ENCODE assay signal across 9 cellular contexts in the genomic region with DNA sequence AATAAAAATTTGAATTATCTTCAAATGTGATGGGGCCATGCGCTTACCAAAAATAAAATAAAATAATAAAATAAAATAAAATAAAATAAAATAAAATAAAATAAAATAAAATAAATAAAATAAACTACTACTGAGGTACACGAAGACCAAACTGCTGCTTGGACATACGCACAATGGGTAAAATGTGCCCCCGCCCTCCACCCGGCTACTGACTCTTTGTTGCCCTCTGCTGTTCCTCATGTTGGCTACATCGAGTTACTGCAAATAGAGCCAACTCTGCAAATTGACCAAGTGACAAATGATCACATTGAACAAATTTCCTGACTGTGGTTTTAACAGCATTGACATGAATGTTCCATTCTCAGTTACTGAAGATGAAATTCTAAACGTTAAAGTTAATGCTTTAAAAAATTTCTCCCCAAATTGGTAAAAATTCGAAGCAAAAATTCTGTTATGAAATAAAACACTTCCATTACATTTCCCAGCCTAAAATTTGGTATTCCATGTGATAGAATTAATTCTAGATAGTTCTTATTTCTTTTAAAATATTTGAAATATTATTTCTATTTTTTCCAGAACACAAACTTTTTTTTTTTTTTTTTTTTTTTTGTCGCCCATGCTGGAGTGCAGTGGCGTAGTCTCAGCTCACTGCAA.
A peak's percentile ranks its signal among the peaks of the same experiment; 100 is the strongest.
DNase-seq lines count a peak whose midpoint lies in the region; ATAC-seq and TF ChIP-seq lines count a peak whose summit lies in the region.
"Had no signal": no experiment of that assay in that cellular context is flagged by ENCODE, and none has a peak within 500 bp of the region (broad histone marks: within the 10 kb centered on the region; RNA-seq: fewer than 3 reads in every experiment).

No MANE protein-coding gene starts in this region.

- no peaks in the 10 kb centered on the region for H3K27me3 ChIP-seq in RWPE2 (ENCODE audit: insufficient read depth, poor library complexity, severe bottlenecking)
- no peaks in the 10 kb centered on the region for H3K27me3 ChIP-seq in brain microvascular endothelial cell (replicated peaks)

- H3K9me3 ChIP-seq in RWPE2 (ENCODE audit: severe bottlenecking) = no peaks in the 10 kb centered on the region

- H3K4me3 ChIP-seq in RWPE2 (ENCODE audit: severe bottlenecking) (no peak overlapping the region), brain microvascular endothelial cell (ENCODE audit: low read depth, low read length) (no peak overlapping the region)

- H3K27ac ChIP-seq in RWPE2 (ENCODE audit: poor library complexity, severe bottlenecking) (no peak overlapping the region), brain microvascular endothelial cell (no peak overlapping the region)
- H3K27ac ChIP-seq: epithelial cell of prostate had no signal

- ATAC-seq in GM21528 (IDR thresholded peaks at IDR 0.05; ENCODE audit: low FRiP score, unreplicated experiment) (peak; percentile 75), RWPE2 (ENCODE audit: low read depth) (no peak)

- in situ Hi-C loops in KBM-7 (cut with MboI; ENCODE audit: low pct_unique_long_range_greater_than_20kb, low sequenced_read_pairs) (no loop called here), brain microvascular endothelial cell (cut with HindIII; ENCODE audit: low pct_ligation_motif_present, low sequenced_read_pairs) (no loop called here)

- peak; percentile 54 for DNase-seq in NCI-H510A treated with DMSO at 0.1 percent for 48 hours (lab: John Stamatoyannopoulos, UW)
- no peak for DNase-seq in NCI-H510A (lab: John Stamatoyannopoulos, UW)
- DNase-seq in KBM-7 = peak; percentile 60
- DNase-seq in RWPE2 (ENCODE audit: low spot score) = no peak
- DNase-seq in brain microvascular endothelial cell = peak; percentile 21
- DNase-seq in kidney tubule cell (ENCODE audit: low spot score) = peak; percentile 57
- peak; percentile 4 for DNase-seq in stimulated activated CD8-positive, alpha-beta memory T cell treated with anti-CD3 and anti-CD28 coated beads, Interleukin-7, amount 100 ng/mL, for 24 hours (ENCODE audit: low read depth)

- TF ChIP-seq CTCF in RWPE2 (IDR thresholded peaks at IDR 0.05; ENCODE audit: poor library complexity, severe bottlenecking) (peak; percentile 64), brain microvascular endothelial cell (IDR thresholded peaks at IDR 0.05; ENCODE audit: low read depth, low read length, missing control alignments) (peak; percentile 73)

- H3K4me1 ChIP-seq in RWPE2 (ENCODE audit: insufficient read depth, poor library complexity, severe bottlenecking) = no peaks in the 10 kb centered on the region

- H3K36me3 ChIP-seq in RWPE2 (ENCODE audit: low read depth) = no peaks in the 10 kb centered on the region
- H3K36me3 ChIP-seq in brain microvascular endothelial cell (replicated peaks) = no peaks in the 10 kb centered on the region

Comparison
In these comparisons a context has a peak if more than half of its experiments do, and no peak if none do; other contexts are left out.
1. DNase-seq: peak in NCI-H510A treated with DMSO at 0.1 percent for 48 hours (single experiment), KBM-7 (single experiment), brain microvascular endothelial cell (single experiment), kidney tubule cell (single experiment) and stimulated activated CD8-positive, alpha-beta memory T cell treated with anti-CD3 and anti-CD28 coated beads, Interleukin-7, amount 100 ng/mL, for 24 hours (single experiment); none in NCI-H510A (single experiment) and RWPE2 (single experiment).